Comparison of ENCODE assay signal across 23 cellular contexts in genomic region chr3:10280571-10280970, GRCh38. TPM values are rescaled to one million over a fixed set of nuclear protein-coding genes. Genes with fewer than 3 reads are reported as not detected.
A peak's percentile ranks its signal among the peaks of the same experiment; 100 is the strongest.
DNase-seq lines count a peak whose midpoint lies in the region; ATAC-seq, FAIRE-seq and TF ChIP-seq lines count a peak whose summit lies in the region.
"Had no signal": no experiment of that assay in that cellular context is flagged by ENCODE, and none has a peak within 500 bp of the region (broad histone marks: within the 10 kb centered on the region; RNA-seq: fewer than 3 reads in every experiment).

No MANE protein-coding gene starts in this region.

- peaks cover 45% of the 10 kb centered on the region for H3K36me3 Mint-ChIP-seq in activated CD4-positive, alpha-beta T cell treated with anti-CD3 and anti-CD28 coated beads, Interleukin-2, amount 10 ng/mL, durations not matched to agents 7 days and 5 days (ENCODE audit: low read depth)
- H3K36me3 Mint-ChIP-seq in T-helper 2 cell treated with Interferon-gamma antibody and Interleukin-4, amounts not matched to agents 5 μg/mL and 100 μg/mL, for 36 hours (ENCODE audit: low read depth) = peaks cover 53% of the 10 kb centered on the region

- H3K4me3 Mint-ChIP-seq in activated CD4-positive, alpha-beta T cell treated with anti-CD3 and anti-CD28 coated beads, Interleukin-2, amount 10 ng/mL, durations not matched to agents 7 days and 5 days = no peak overlapping the region
- no peak overlapping the region for H3K4me3 Mint-ChIP-seq in T-helper 2 cell treated with Interferon-gamma antibody and Interleukin-4, amounts not matched to agents 5 μg/mL and 100 μg/mL, for 36 hours
- H3K4me3 Mint-ChIP-seq: CD4-positive, CD25-positive, alpha-beta regulatory T cell; GM23338 had no signal

- H3K4me3 ChIP-seq in heart right ventricle (no peak overlapping the region), endothelial cell of umbilical vein (replicated peaks in 1 of 3; ENCODE audit: insufficient read depth in 1 of 3, low read depth in 1 of 3, low read length in 3 of 3) (no peak overlapping the region)
- H3K4me3 ChIP-seq: GM12878, GM23338 had no signal

- no peak overlapping the region for H3K27ac ChIP-seq in heart right ventricle
- H3K27ac ChIP-seq in endothelial cell of umbilical vein (ENCODE audit: insufficient read depth, low read depth, low read length) = no peak overlapping the region

- BruUV-seq in endothelial cell of umbilical vein (replicated peaks; lab: Mats Ljungman, UMichigan) = TSS peak; percentile 23

- no peak overlapping the region for H3K4me2 ChIP-seq in endothelial cell of umbilical vein (ENCODE audit: insufficient read depth, low read length)
- H3K4me2 ChIP-seq: GM23338 had no signal

- dilution Hi-C loops in endothelial cell of umbilical vein (cut with MboI; ENCODE audit: extremely low pct_ligation_motif_present, low sequenced_read_pairs) = no loop called here

- H3K27me3 Mint-ChIP-seq in activated CD4-positive, alpha-beta T cell treated with anti-CD3 and anti-CD28 coated beads, Interleukin-2, amount 10 ng/mL, durations not matched to agents 7 days and 5 days = no peaks in the 10 kb centered on the region
- H3K27me3 Mint-ChIP-seq in T-helper 2 cell treated with Interferon-gamma antibody and Interleukin-4, amounts not matched to agents 5 μg/mL and 100 μg/mL, for 36 hours (ENCODE audit: low read depth) = no peaks in the 10 kb centered on the region
- H3K27me3 Mint-ChIP-seq: CD4-positive, CD25-positive, alpha-beta regulatory T cell had no signal

- DNase-seq in activated CD4-positive, alpha-beta T cell treated with anti-CD3 and anti-CD28 coated beads, Interleukin-2, amount 10 ng/mL, durations not matched to agents 7 days and 5 days = no peak
- DNase-seq in activated CD4-positive, alpha-beta T cell treated with anti-CD3 and anti-CD28 coated beads, Interleukin-2, amount 50 U/mL, for 48 hours = no peak
- peak; percentile 47 for DNase-seq in cardiac septum (ENCODE audit: low spot score)
- DNase-seq in heart right ventricle = no peak
- no peak for DNase-seq in endothelial cell of umbilical vein (ENCODE audit: low read depth, low spot score)
- DNase-seq in T-helper 2 cell treated with Interferon-gamma antibody and Interleukin-4, amounts not matched to agents 5 μg/mL and 100 μg/mL, for 36 hours (ENCODE audit: low spot score) = no peak
- DNase-seq in NCI-H1417 treated with DMSO at 0.1 percent for 48 hours (lab: John Stamatoyannopoulos, UW) = no peak
- no peak for DNase-seq in cerebellar nuclear complex (lab: John Stamatoyannopoulos, UW)
- DNase-seq: 8988T, EL, HCEC 1CT, KG1, MV-4-11, NCI-H187, NCI-H2107, NCI-H510A, NCI-H774, SHP77 treated with DMSO at 0.1 percent for 48 hours had no signal

- H3K27ac Mint-ChIP-seq in activated CD4-positive, alpha-beta T cell treated with anti-CD3 and anti-CD28 coated beads, Interleukin-2, amount 10 ng/mL, durations not matched to agents 7 days and 5 days = peak overlapping the region; percentile 15
- H3K27ac Mint-ChIP-seq in T-helper 2 cell treated with Interferon-gamma antibody and Interleukin-4, amounts not matched to agents 5 μg/mL and 100 μg/mL, for 36 hours = no peak overlapping the region

- H3K27me3 ChIP-seq in heart right ventricle (no peaks in the 10 kb centered on the region), endothelial cell of umbilical vein (ENCODE audit: control insufficient read depth in 2 of 2, insufficient read depth in 2 of 2, low read length in 2 of 2) (no peaks in the 10 kb centered on the region)

- TF ChIP-seq POLR2A in endothelial cell of umbilical vein (IDR thresholded peaks at IDR 0.05; ENCODE audit: low read depth, low read length) = no peak

- H3K9me3 ChIP-seq in heart right ventricle = no peaks in the 10 kb centered on the region
- H3K9me3 ChIP-seq in endothelial cell of umbilical vein (replicated peaks; ENCODE audit: control insufficient read depth, insufficient read depth, low read length) = no peaks in the 10 kb centered on the region

- no peak overlapping the region for H2AFZ ChIP-seq in endothelial cell of umbilical vein (ENCODE audit: low read depth, low read length)
- H2AFZ ChIP-seq: GM23338 had no signal

- POLR2A ChIA-PET in activated CD4-positive, alpha-beta T cell treated with anti-CD3 and anti-CD28 coated beads, Interleukin-2, amount 10 ng/mL, durations not matched to agents 7 days and 5 days (lab: Charles Lee) = no interaction called here
- POLR2A ChIA-PET in endothelial cell of umbilical vein (lab: Charles Lee) = interaction anchor here (0.5 kb wide), 1 partner anchor 400 kb away, joined by 5 read pairs; no protein-coding TSS in a partner anchor

- intact Hi-C loops in cardiac septum (cut with DNase I) (no loop called here), heart right ventricle (cut with DNase I) (no loop called here), endothelial cell of umbilical vein (cut with micrococcal nuclease) (no loop called here)

- H3K36me3 ChIP-seq in heart right ventricle (peaks cover 0 to 94% (median 26%) of the 10 kb centered on the region in 9 donors), endothelial cell of umbilical vein (ENCODE audit: control insufficient read depth in 2 of 2, extremely low read depth in 1 of 2, insufficient read depth in 2 of 2, low read length in 2 of 2) (peaks cover 3 to 15% of the 10 kb centered on the region in 2 experiments)

- peaks cover 2% of the 10 kb centered on the region for H4K20me1 ChIP-seq in endothelial cell of umbilical vein (replicated peaks; ENCODE audit: control insufficient read depth, extremely low read depth, insufficient read depth, low read length)

- no peak for FAIRE-seq in endothelial cell of umbilical vein (lab: Jason Lieb, UNC)
- FAIRE-seq: GM12878, HepG2 had no signal

- peaks cover 0 to 18% (median 4%) of the 10 kb centered on the region in 9 donors for H3K4me1 ChIP-seq in heart right ventricle
- no peaks in the 10 kb centered on the region for H3K4me1 ChIP-seq in endothelial cell of umbilical vein (ENCODE audit: control insufficient read depth, extremely low read depth, insufficient read depth, low read length)

- CTCF ChIA-PET in activated CD4-positive, alpha-beta T cell treated with anti-CD3 and anti-CD28 coated beads, Interleukin-2, amount 10 ng/mL, durations not matched to agents 7 days and 5 days (lab: Charles Lee) = interaction anchor here (1.3 to 3.0 kb wide), 2 partner anchors 17 to 191 kb away, joined by 3 to 14 read pairs; no protein-coding TSS in a partner anchor
- CTCF ChIA-PET in endothelial cell of umbilical vein (lab: Charles Lee) = interaction anchor here (1.4 to 1.5 kb wide), 2 partner anchors 10 to 17 kb away, joined by 4 to 5 read pairs; no protein-coding TSS in a partner anchor

- ATAC-seq in heart right ventricle = no peak
- ATAC-seq: HepG2 had no signal

- no peaks in the 10 kb centered on the region for H3K9me3 Mint-ChIP-seq in activated CD4-positive, alpha-beta T cell treated with anti-CD3 and anti-CD28 coated beads, Interleukin-2, amount 10 ng/mL, durations not matched to agents 7 days and 5 days
- H3K9me3 Mint-ChIP-seq in T-helper 2 cell treated with Interferon-gamma antibody and Interleukin-4, amounts not matched to agents 5 μg/mL and 100 μg/mL, for 36 hours = no peaks in the 10 kb centered on the region
- H3K9me3 Mint-ChIP-seq: CD4-positive, CD25-positive, alpha-beta regulatory T cell; GM23338 had no signal

- H3K9ac ChIP-seq in endothelial cell of umbilical vein (replicated peaks; ENCODE audit: extremely low read depth, insufficient read depth, low read length) = no peak overlapping the region

- H3K79me2 ChIP-seq in endothelial cell of umbilical vein (ENCODE audit: control insufficient read depth, insufficient read depth, low read length) = peaks cover 5% of the 10 kb centered on the region

- no peaks in the 10 kb centered on the region for H3K9me1 ChIP-seq in endothelial cell of umbilical vein (replicated peaks; ENCODE audit: control insufficient read depth, extremely low read depth, insufficient read depth, low read length)

- TF ChIP-seq CTCF in heart right ventricle (IDR thresholded peaks at IDR 0.05) (no peak), endothelial cell of umbilical vein (IDR thresholded peaks at IDR 0.05; ENCODE audit: extremely low read depth in 1 of 2, insufficient read depth in 1 of 2, low read depth in 1 of 2, low read length in 2 of 2) (no peak)

- 80 to 85% methylated on average over 6 of the region's 6 CpGs for WGBS in heart right ventricle, 2 donors

- peaks cover 41% of the 10 kb centered on the region for H3K4me1 Mint-ChIP-seq in activated CD4-positive, alpha-beta T cell treated with anti-CD3 and anti-CD28 coated beads, Interleukin-2, amount 10 ng/mL, durations not matched to agents 7 days and 5 days
- H3K4me1 Mint-ChIP-seq in T-helper 2 cell treated with Interferon-gamma antibody and Interleukin-4, amounts not matched to agents 5 μg/mL and 100 μg/mL, for 36 hours (ENCODE audit: low read depth) = peaks cover 28% of the 10 kb centered on the region
- H3K4me1 Mint-ChIP-seq: GM23338 had no signal

RNA-seq across cellular contexts. Expression of gene GHRL, which starts 12.2 kb away (rescaled TPM):
- under 1 TPM; 0.30 to 0.56 TPM for total RNA-seq in activated CD4-positive, alpha-beta T cell treated with anti-CD3 and anti-CD28 coated beads, Interleukin-2, amount 10 ng/mL, durations not matched to agents 7 days and 5 days
- total RNA-seq in cardiac septum = 0.48 TPM
- total RNA-seq in heart right ventricle = 1 to 10 TPM in 1 of 10 donors, under 1 TPM in 6, not detected in 3; 0.32 to 1.0 (median 0.81) TPM
- under 1 TPM; 0.12 to 0.88 TPM for polyA plus RNA-seq in heart right ventricle
- not detected in 2 replicates for total RNA-seq in endothelial cell of umbilical vein
- 0.06 TPM in 1 of 2 replicates, not detected in the other for polyA plus RNA-seq in endothelial cell of umbilical vein
- polyA plus RNA-seq in endothelial cell of umbilical vein (2011; cell fraction: cytosol; rRNA removed) = not detected in 2 replicates
- 0.49 and 35.3 TPM in 2 replicates for polyA plus RNA-seq in endothelial cell of umbilical vein (2011; cell fraction: nucleus; rRNA removed)
- polyA plus RNA-seq in endothelial cell of umbilical vein (2012) = not detected in 2 replicates
- not detected in 2 replicates for polyA minus RNA-seq in endothelial cell of umbilical vein
- polyA minus RNA-seq in endothelial cell of umbilical vein (2011; cell fraction: cytosol; rRNA and poly(A)+ RNA removed) = not detected
- polyA minus RNA-seq in endothelial cell of umbilical vein (2011; cell fraction: nucleus; rRNA and poly(A)+ RNA removed) = 0.67 TPM in 1 of 2 replicates, not detected in the other
- total RNA-seq: GM23338 had no signal
- polyA plus RNA-seq: AG04450, HepG2 had no signal

RNA-seq across cellular contexts. Expression of gene TATDN2, which starts 32.3 kb away (rescaled TPM):
- total RNA-seq in activated CD4-positive, alpha-beta T cell treated with anti-CD3 and anti-CD28 coated beads, Interleukin-2, amount 10 ng/mL, durations not matched to agents 7 days and 5 days = 10 to 100 TPM; 72.3 to 78.4 TPM
- total RNA-seq in cardiac septum (19.8 TPM), heart right ventricle (10 to 100 TPM; 14.7 to 19.6 (median 17.7) TPM), endothelial cell of umbilical vein (26.8 and 31.7 TPM in 2 replicates)
- polyA plus RNA-seq in heart right ventricle (10 to 100 TPM in 1 of 2 donors, 1 to 10 TPM in 1; 9.6 to 16.1 TPM), endothelial cell of umbilical vein (10.6 and 10.7 TPM in 2 replicates)
- polyA plus RNA-seq in endothelial cell of umbilical vein (2011; cell fraction: cytosol; rRNA removed) = 14.4 and 15.1 TPM in 2 replicates
- polyA plus RNA-seq in endothelial cell of umbilical vein (2011; cell fraction: nucleus; rRNA removed) = 27.7 and 28.7 TPM in 2 replicates
- 15.4 and 24.8 TPM in 2 replicates for polyA plus RNA-seq in endothelial cell of umbilical vein (2012)
- polyA minus RNA-seq in endothelial cell of umbilical vein = 27.0 and 27.2 TPM in 2 replicates
- polyA minus RNA-seq in endothelial cell of umbilical vein (2011; cell fraction: cytosol; rRNA and poly(A)+ RNA removed) = 23.9 TPM
- 23.7 and 23.8 TPM in 2 replicates for polyA minus RNA-seq in endothelial cell of umbilical vein (2011; cell fraction: nucleus; rRNA and poly(A)+ RNA removed)

RNA-seq across cellular contexts. Expression of gene SEC13, which starts 40.3 kb away (rescaled TPM):
- 10 to 100 TPM; 81.3 to 85.5 TPM for total RNA-seq in activated CD4-positive, alpha-beta T cell treated with anti-CD3 and anti-CD28 coated beads, Interleukin-2, amount 10 ng/mL, durations not matched to agents 7 days and 5 days
- 59.2 TPM for total RNA-seq in cardiac septum
- total RNA-seq in heart right ventricle = 10 to 100 TPM; 48.0 to 69.6 (median 52.4) TPM
- polyA plus RNA-seq in heart right ventricle = 100 to 1,000 TPM in 1 of 2 donors, 10 to 100 TPM in 1; 28.4 to 175 TPM
- total RNA-seq in endothelial cell of umbilical vein = 230 and 231 TPM in 2 replicates
- polyA plus RNA-seq in endothelial cell of umbilical vein = 245 and 250 TPM in 2 replicates
- polyA plus RNA-seq in endothelial cell of umbilical vein (2011; cell fraction: cytosol; rRNA removed) = 258 and 279 TPM in 2 replicates
- polyA plus RNA-seq in endothelial cell of umbilical vein (2011; cell fraction: nucleus; rRNA removed) = 243 and 264 TPM in 2 replicates
- 200 and 205 TPM in 2 replicates for polyA plus RNA-seq in endothelial cell of umbilical vein (2012)
- polyA minus RNA-seq in endothelial cell of umbilical vein = 334 and 340 TPM in 2 replicates
- polyA minus RNA-seq in endothelial cell of umbilical vein (2011; cell fraction: cytosol; rRNA and poly(A)+ RNA removed) = 118 TPM
- polyA minus RNA-seq in endothelial cell of umbilical vein (2011; cell fraction: nucleus; rRNA and poly(A)+ RNA removed) = 181 and 183 TPM in 2 replicates
